ENCODE assay signal across 2 cellular contexts in the genomic region with DNA sequence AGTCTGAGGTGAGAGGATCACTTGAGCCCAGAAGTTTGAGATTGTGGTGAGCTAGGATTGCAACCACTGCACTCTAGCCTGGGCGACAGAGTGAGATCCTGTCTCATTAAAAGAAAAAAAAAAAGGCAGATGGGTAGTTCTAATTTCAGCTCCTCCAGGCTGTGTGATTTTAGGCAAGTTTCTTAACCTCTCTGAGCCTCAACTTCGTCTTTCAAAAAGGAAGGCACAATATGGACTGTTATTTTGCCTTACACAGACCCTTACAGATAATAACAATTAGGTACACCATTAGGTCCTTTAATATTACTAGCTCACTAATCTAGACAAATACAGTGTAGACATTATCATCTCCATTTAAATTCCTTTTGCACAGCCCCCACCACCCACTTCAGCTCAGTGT.
TF ChIP-seq lines count a peak whose summit lies in the region.

No MANE protein-coding gene starts in this region.

TF ChIP-seq in HCT116, 20 proteins besides CTCF, POLR2A, EP300 and RAD21:
- TF ChIP-seq POLR2AphosphoS5 (IDR thresholded peaks at IDR 0.05; ENCODE audit: low read depth, low read length): no peak
- TF ChIP-seq MAX (IDR thresholded peaks at IDR 0.05): no peak
- no peak for TF ChIP-seq SRF (IDR thresholded peaks at IDR 0.05; ENCODE audit: low read depth)
- no peak for TF ChIP-seq EZH2phosphoT487 (IDR thresholded peaks at IDR 0.05; ENCODE audit: borderline replicate concordance)
- TF ChIP-seq ZBTB33 (IDR thresholded peaks at IDR 0.05; ENCODE audit: extremely low read depth, insufficient replicate concordance, low read length): no peak
- TF ChIP-seq YY1 (IDR thresholded peaks at IDR 0.05; ENCODE audit: extremely low read depth, insufficient replicate concordance, low read depth, low read length): no peak
- TF ChIP-seq SP1 (IDR thresholded peaks at IDR 0.05; ENCODE audit: low read depth): no peak
- TF ChIP-seq, protein P1, sequence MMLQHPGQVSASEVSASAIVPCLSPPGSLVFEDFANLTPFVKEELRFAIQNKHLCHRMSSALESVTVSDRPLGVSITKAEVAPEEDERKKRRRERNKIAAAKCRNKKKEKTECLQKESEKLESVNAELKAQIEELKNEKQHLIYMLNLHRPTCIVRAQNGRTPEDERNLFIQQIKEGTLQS (IDR thresholded peaks at IDR 0.05): no peak

TF ChIP-seq in HepG2, 621 proteins besides CTCF, POLR2A, EP300 and RAD21:
- TF ChIP-seq TCF7L2 (IDR thresholded peaks at IDR 0.05; ENCODE audit: low read depth, low read length) (no peak), RBFOX2 (IDR thresholded peaks at IDR 0.05; ENCODE audit: low read depth, low read length) (no peak), ZNF768 (CRISPR knock-in tag; IDR thresholded peaks at IDR 0.05) (peak; percentile 80; the same call in 1 of the 2 replicates), ZNF800 (CRISPR knock-in tag; IDR thresholded peaks at IDR 0.05) (no peak)
